2 cellular contexts compared by ENCODE assay signal in the genomic region with DNA sequence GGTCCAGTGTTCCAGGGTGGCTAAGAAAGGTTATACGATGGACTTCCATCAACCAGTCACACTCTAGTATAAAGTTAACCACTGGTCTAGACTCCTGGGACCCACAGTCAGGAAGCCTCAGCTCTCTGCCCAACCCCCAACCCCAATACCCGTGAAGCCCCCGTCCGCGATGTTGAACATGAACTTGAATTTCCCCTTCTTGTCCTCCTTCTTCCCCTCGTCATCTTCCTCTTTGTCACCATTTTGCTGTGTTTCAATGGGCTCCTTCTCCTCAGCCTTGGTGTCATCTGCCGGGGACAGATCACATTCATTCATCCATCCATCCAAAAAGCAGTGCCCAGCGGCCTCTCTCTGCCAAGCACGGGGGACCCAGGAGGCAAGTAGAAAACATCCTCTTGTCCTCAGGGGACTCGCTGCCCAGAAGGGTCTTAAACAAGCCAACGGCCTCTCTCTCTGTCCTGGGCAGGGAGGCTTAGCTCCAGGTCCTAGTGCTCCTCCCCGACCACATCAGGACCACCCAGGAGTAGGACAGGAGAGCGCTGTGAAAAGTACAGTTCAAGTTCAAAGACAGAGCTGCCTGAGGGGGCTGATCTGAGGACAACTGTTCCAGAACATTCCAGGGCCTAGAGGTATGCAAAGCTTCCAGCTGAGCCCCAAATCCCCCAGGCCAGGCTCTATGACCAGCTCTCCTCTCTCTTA.
TF ChIP-seq lines count a peak whose summit lies in the region.

No MANE protein-coding gene starts in this region.

TF ChIP-seq in GM23338, 12 proteins besides CTCF, POLR2A, EP300 and RAD21 (continued from another document):
- no peak for TF ChIP-seq CREB1 (CRISPR knock-in tag; IDR thresholded peaks at IDR 0.05; ENCODE audit: low read depth)
- TF ChIP-seq ZNF114 (CRISPR knock-in tag; IDR thresholded peaks at IDR 0.05) = no peak
- no peak for TF ChIP-seq POLR2AphosphoS5 (IDR thresholded peaks at IDR 0.05; ENCODE audit: low read depth)
- no peak for TF ChIP-seq NANOG (IDR thresholded peaks at IDR 0.05; ENCODE audit: borderline replicate concordance)

TF ChIP-seq in K562, 482 proteins besides CTCF, POLR2A, EP300 and RAD21 (continued from another document):
- TF ChIP-seq ZNF347 (CRISPR knock-in tag; IDR thresholded peaks at IDR 0.05; ENCODE audit: low read depth) = no peak
- no peak for TF ChIP-seq SMAD4 (CRISPR knock-in tag; conservative IDR thresholded peaks at IDR 0.05)
- no peak for TF ChIP-seq SLC30A9 (CRISPR knock-in tag; IDR thresholded peaks at IDR 0.05)
- TF ChIP-seq CREBBP (IDR thresholded peaks at IDR 0.05; ENCODE audit: low read depth, low read length) = no peak
- TF ChIP-seq CCAR2 (IDR thresholded peaks at IDR 0.05; ENCODE audit: low read depth, low read length) = no peak
- TF ChIP-seq NBN (IDR thresholded peaks at IDR 0.05; ENCODE audit: low read depth) = no peak
